Comparison of ENCODE assay signal across 19 cellular contexts in the genomic region with DNA sequence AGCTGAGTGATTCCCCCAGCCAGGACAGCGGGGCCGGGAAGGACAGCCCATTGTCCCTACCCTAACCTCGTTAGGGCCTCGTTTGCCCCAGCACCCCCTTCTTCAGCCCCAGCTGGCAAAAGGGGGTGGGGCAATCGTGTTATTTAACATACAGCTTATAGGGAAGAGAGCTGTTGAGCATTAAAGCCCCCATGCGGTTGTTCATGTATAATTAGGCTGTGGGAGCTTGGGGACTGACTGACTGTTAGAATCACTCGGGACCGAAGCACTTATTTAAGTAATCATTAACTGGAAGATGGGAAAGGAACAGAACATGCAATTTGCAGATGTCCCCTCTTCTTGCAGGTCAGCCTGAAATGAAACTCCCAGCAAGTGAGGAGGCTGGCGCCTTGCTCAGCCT.
DNase-seq lines count a peak whose midpoint lies in the region; ATAC-seq, FAIRE-seq and TF ChIP-seq lines count a peak whose summit lies in the region.
"Had no signal": no experiment of that assay in that cellular context is flagged by ENCODE, and none has a peak within 500 bp of the region (broad histone marks: within the 10 kb centered on the region; RNA-seq: fewer than 3 reads in every experiment).

No MANE protein-coding gene starts in this region.

- ATAC-seq in natural killer cell (peak in 1 of 3 donors; percentile 48), HG03354 (IDR thresholded peaks at IDR 0.05; ENCODE audit: poor library complexity, severe bottlenecking, unreplicated experiment) (no peak)
- ATAC-seq: esophagus mucosa; Panc1; stimulated activated naive CD8-positive, alpha-beta T cell treated with anti-CD3 and anti-CD28 coated beads, Interleukin-15, amount 100 ng/mL, for 72 hours had no signal

- no peak overlapping the region for H2AFZ ChIP-seq in astrocyte (ENCODE audit: low read depth, low read length)

- H3K27ac ChIP-seq in BLaER1 treated with 17β-estradiol and CSF1 and Interleukin-3, amounts not matched to agents 10 nM and 100 nM = peak overlapping the region in 8 of 11 experiments; percentile 1 to 72 (median 58); a peak in 15 of 22 replicates
- H3K27ac ChIP-seq in astrocyte (ENCODE audit: low read depth, low read length) = no peak overlapping the region

- peak overlapping the region in 7 of 11 experiments; percentile 24 to 66 (median 47); a peak in 13 of 22 replicates for H3K9ac ChIP-seq in BLaER1 treated with 17β-estradiol and CSF1 and Interleukin-3, amounts not matched to agents 10 nM and 100 nM
- H3K9ac ChIP-seq in astrocyte (ENCODE audit: low read length) = no peak overlapping the region

- H3K27ac Mint-ChIP-seq in astrocyte (ENCODE audit: unreplicated experiment) = peak overlapping the region; percentile 47
- H3K27ac Mint-ChIP-seq in natural killer cell = peak overlapping the region; percentile 77 to 79
- H3K27ac Mint-ChIP-seq in T-helper 2 cell treated with Interferon-gamma antibody and Interleukin-4, amounts not matched to agents 5 μg/mL and 100 μg/mL, for 36 hours = no peak overlapping the region
- H3K27ac Mint-ChIP-seq: stimulated activated naive CD8-positive, alpha-beta T cell treated with anti-CD3 and anti-CD28 coated beads, Interleukin-15, amount 100 ng/mL, for 72 hours had no signal

- H3K4me1 Mint-ChIP-seq in astrocyte (ENCODE audit: low read depth, unreplicated experiment) (peaks cover 19% of the 10 kb centered on the region), natural killer cell (peaks cover 56 to 82% of the 10 kb centered on the region in 2 donors)
- peaks cover 5% of the 10 kb centered on the region for H3K4me1 Mint-ChIP-seq in T-helper 2 cell treated with Interferon-gamma antibody and Interleukin-4, amounts not matched to agents 5 μg/mL and 100 μg/mL, for 36 hours (ENCODE audit: low read depth)

- peaks cover 9% of the 10 kb centered on the region for H3K27me3 Mint-ChIP-seq in astrocyte (ENCODE audit: low read depth, unreplicated experiment)
- H3K27me3 Mint-ChIP-seq in natural killer cell (ENCODE audit: low read depth in 2 of 2) = no peaks in the 10 kb centered on the region
- H3K27me3 Mint-ChIP-seq in T-helper 2 cell treated with Interferon-gamma antibody and Interleukin-4, amounts not matched to agents 5 μg/mL and 100 μg/mL, for 36 hours (ENCODE audit: low read depth) = no peaks in the 10 kb centered on the region

- peaks cover 5% of the 10 kb centered on the region for H3K36me3 Mint-ChIP-seq in astrocyte (ENCODE audit: low read depth, unreplicated experiment)
- H3K36me3 Mint-ChIP-seq in natural killer cell = no peaks in the 10 kb centered on the region
- peaks cover 1% of the 10 kb centered on the region for H3K36me3 Mint-ChIP-seq in T-helper 2 cell treated with Interferon-gamma antibody and Interleukin-4, amounts not matched to agents 5 μg/mL and 100 μg/mL, for 36 hours (ENCODE audit: low read depth)

- H3K9me3 ChIP-seq in BLaER1 treated with 17β-estradiol and CSF1 and Interleukin-3, amounts not matched to agents 10 nM and 100 nM (replicated peaks in 1 of 11) = no peaks in the 10 kb centered on the region; a peak in 1 of 22 replicates
- no peaks in the 10 kb centered on the region for H3K9me3 ChIP-seq in astrocyte (ENCODE audit: insufficient read depth, low read depth, low read length)
- H3K9me3 ChIP-seq: spleen had no signal

- H3K4me1 ChIP-seq in BLaER1 treated with 17β-estradiol and CSF1 and Interleukin-3, amounts not matched to agents 10 nM and 100 nM = peaks cover 52 to 94% (median 88%) of the 10 kb centered on the region in 10 experiments
- peaks cover 3% of the 10 kb centered on the region for H3K4me1 ChIP-seq in astrocyte (ENCODE audit: insufficient read depth, low read length)

- H3K79me2 ChIP-seq in astrocyte (ENCODE audit: insufficient read depth, low read length) = no peaks in the 10 kb centered on the region

- peaks cover 42 to 83% (median 65%) of the 10 kb centered on the region in 11 experiments; a peak in 21 of 22 replicates for H4K20me1 ChIP-seq in BLaER1 treated with 17β-estradiol and CSF1 and Interleukin-3, amounts not matched to agents 10 nM and 100 nM
- no peaks in the 10 kb centered on the region for H4K20me1 ChIP-seq in astrocyte (ENCODE audit: insufficient read depth, low read length)

- H3K27me3 ChIP-seq in BLaER1 treated with 17β-estradiol and CSF1 and Interleukin-3, amounts not matched to agents 10 nM and 100 nM = peaks cover 0 to 15% (median 0%) of the 10 kb centered on the region in 11 experiments; a peak in 4 of 22 replicates
- peaks cover 4% of the 10 kb centered on the region for H3K27me3 ChIP-seq in astrocyte (ENCODE audit: insufficient read depth, low read length)

- H3K9me3 Mint-ChIP-seq in astrocyte (ENCODE audit: unreplicated experiment) = peaks cover 14% of the 10 kb centered on the region
- H3K9me3 Mint-ChIP-seq in natural killer cell = no peaks in the 10 kb centered on the region
- H3K9me3 Mint-ChIP-seq in T-helper 2 cell treated with Interferon-gamma antibody and Interleukin-4, amounts not matched to agents 5 μg/mL and 100 μg/mL, for 36 hours = no peaks in the 10 kb centered on the region
- H3K9me3 Mint-ChIP-seq: stimulated activated naive CD8-positive, alpha-beta T cell treated with anti-CD3 and anti-CD28 coated beads, Interleukin-15, amount 100 ng/mL, for 72 hours had no signal

- H3K4me2 ChIP-seq in BLaER1 treated with 17β-estradiol and CSF1 and Interleukin-3, amounts not matched to agents 10 nM and 100 nM = peak overlapping the region; percentile 55 to 91 (median 87)
- no peak overlapping the region for H3K4me2 ChIP-seq in astrocyte (ENCODE audit: low read length)

- intact Hi-C loops in natural killer cell (cut with micrococcal nuclease) = loop anchor here (10.0 kb wide), 1 partner anchor 47 kb away; no protein-coding TSS in a partner anchor

- H3K36me3 ChIP-seq in BLaER1 treated with 17β-estradiol and CSF1 and Interleukin-3, amounts not matched to agents 10 nM and 100 nM = peaks cover 0 to 47% (median 33%) of the 10 kb centered on the region in 11 experiments; a peak in 14 of 22 replicates
- no peaks in the 10 kb centered on the region for H3K36me3 ChIP-seq in astrocyte (ENCODE audit: insufficient read depth, low read length)

- DNase-seq in NAMALWA (ENCODE audit: low spot score) (peak; percentile 68), astrocyte (ENCODE audit: low read depth) (no peak), natural killer cell (no peak), ecto neural progenitor cell (ENCODE audit: low spot score) (no peak)
- DNase-seq in activated CD8-positive, alpha-beta memory T cell treated with anti-CD3 and anti-CD28 coated beads, Interleukin-2, amount 50 U/mL, for 48 hours = no peak
- DNase-seq in T-helper 2 cell treated with Interferon-gamma antibody and Interleukin-4, amounts not matched to agents 5 μg/mL and 100 μg/mL, for 36 hours (ENCODE audit: low spot score) = no peak
- DNase-seq: activated naive CD4-positive, alpha-beta T cell treated with Interleukin-2 at 50 U/mL for 16 hours; IMR-90; NCI-H1105 treated with DMSO at 0.1 percent for 48 hours; NCI-H446 treated with DMSO at 0.1 percent for 48 hours; spleen; stimulated activated naive CD8-positive, alpha-beta T cell treated with anti-CD3 and anti-CD28 coated beads, Interleukin-15, amount 100 ng/mL, for 72 hours; SW 1271 had no signal

- peak overlapping the region in 1 of 10 experiments; percentile 25; a peak in 2 of 20 replicates for H3K4me3 ChIP-seq in BLaER1 treated with 17β-estradiol and CSF1 and Interleukin-3, amounts not matched to agents 10 nM and 100 nM
- no peak overlapping the region for H3K4me3 ChIP-seq in astrocyte (ENCODE audit: insufficient read depth, low read depth, low read length)

- TF ChIP-seq CTCF in astrocyte (IDR thresholded peaks at IDR 0.05; ENCODE audit: insufficient read depth, low read depth, low read length) = no peak
- no peak for TF ChIP-seq CTCF in natural killer cell (IDR thresholded peaks at IDR 0.05)

- no peak for FAIRE-seq in astrocyte (lab: Jason Lieb, UNC)
- FAIRE-seq: G401.6, urothelium cell line had no signal

- H3K4me3 Mint-ChIP-seq in astrocyte (ENCODE audit: unreplicated experiment) = peak overlapping the region; percentile 16
- peak overlapping the region; percentile 0 for H3K4me3 Mint-ChIP-seq in natural killer cell
- H3K4me3 Mint-ChIP-seq in T-helper 2 cell treated with Interferon-gamma antibody and Interleukin-4, amounts not matched to agents 5 μg/mL and 100 μg/mL, for 36 hours = no peak overlapping the region
- H3K4me3 Mint-ChIP-seq: stimulated activated naive CD8-positive, alpha-beta T cell treated with anti-CD3 and anti-CD28 coated beads, Interleukin-15, amount 100 ng/mL, for 72 hours had no signal
